8 cellular contexts compared by ENCODE assay signal in the genomic region with DNA sequence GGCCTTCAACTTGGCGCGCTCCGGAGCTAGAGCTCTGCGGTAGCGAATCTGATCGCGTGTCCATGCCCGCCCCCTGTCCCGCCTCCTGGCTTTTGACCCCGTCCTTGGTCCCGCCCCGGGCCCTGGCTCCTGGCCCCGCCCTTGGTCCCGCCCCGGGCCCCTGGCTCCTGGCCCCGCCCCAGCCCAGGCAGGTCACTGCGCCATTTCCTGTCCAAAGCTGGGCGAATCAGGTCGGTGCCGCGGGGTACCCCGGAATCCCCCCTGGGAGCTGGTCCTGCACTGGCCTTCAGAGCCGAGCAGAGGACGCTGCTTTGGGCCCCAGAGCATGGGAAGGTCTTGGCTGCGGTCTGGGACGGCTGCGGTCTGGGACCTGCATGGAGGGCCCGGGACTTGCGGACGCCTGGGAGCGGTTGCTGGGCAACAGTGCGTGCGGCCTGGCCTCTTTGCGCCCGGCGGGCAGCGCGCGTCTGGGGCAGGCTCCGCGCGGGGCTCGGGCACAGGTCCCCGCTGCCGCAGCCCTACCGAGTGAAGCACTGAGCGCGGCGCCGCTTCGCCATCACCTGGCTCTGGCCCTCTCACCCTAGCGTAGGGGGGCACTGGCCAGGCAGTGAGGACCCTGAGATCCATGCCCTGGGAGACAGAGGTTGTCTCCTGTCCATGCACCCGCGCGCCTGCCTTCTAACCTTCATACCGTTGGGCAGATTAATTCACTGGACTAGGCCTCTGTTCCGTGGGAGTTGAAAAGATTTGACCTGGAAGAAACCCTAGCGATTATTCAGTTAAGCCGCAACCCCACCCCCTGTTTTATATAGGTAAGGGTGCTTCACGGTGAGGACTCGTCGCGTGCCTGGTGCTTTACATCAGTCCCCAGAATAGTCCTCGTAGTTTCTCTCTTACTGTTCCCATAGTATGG. TPM values are rescaled to one million over a fixed set of nuclear protein-coding genes. Genes with fewer than 3 reads are reported as not detected.
DNase-seq lines count a peak whose midpoint lies in the region; ATAC-seq and TF ChIP-seq lines count a peak whose summit lies in the region.

Gene TTC12, plus strand, starts transcription at position 195 of the 913 bp plus-strand sequence. CDS start 1,675 bp downstream, outside the sequence.

- H3K4me1 ChIP-seq in suprapubic skin = peaks cover 31% of the 10 kb centered on the region

- in situ Hi-C loops in SK-MEL-5 (cut with HindIII; ENCODE audit: low pct_unique_long_range_greater_than_20kb, low sequenced_read_pairs) = no loop called here

- no peak for TF ChIP-seq CTCF in omental fat pad (IDR thresholded peaks at IDR 0.05)
- no peak for TF ChIP-seq CTCF in suprapubic skin (IDR thresholded peaks at IDR 0.05)

- TF ChIP-seq POLR2A in suprapubic skin (IDR thresholded peaks at IDR 0.05) = no peak

- peaks cover 10% of the 10 kb centered on the region for H3K36me3 ChIP-seq in suprapubic skin

- WGBS in suprapubic skin = 50% methylated on average over 10 of the region's 64 CpGs

- TF ChIP-seq EP300 in Ishikawa (IDR thresholded peaks at IDR 0.05; ENCODE audit: borderline replicate concordance) = no peak
- TF ChIP-seq EP300 in suprapubic skin (IDR thresholded peaks at IDR 0.05) = no peak

- DNase-seq in DMS53 (lab: John Stamatoyannopoulos, UW) = peak; percentile 97
- DNase-seq in SK-MEL-5 (ENCODE audit: low read depth, low spot score) = peak; percentile 83
- DNase-seq in activated naive CD4-positive, alpha-beta T cell treated with anti-CD3 and anti-CD28 coated beads, Interleukin-2, amount 50 U/mL, for 16 hours = peak; percentile 95
- DNase-seq in glomerular visceral epithelial cell (ENCODE audit: extremely low spot score) = peak; percentile 90
- DNase-seq in omental fat pad (ENCODE audit: low spot score) = peak; percentile 85
- DNase-seq in suprapubic skin (ENCODE audit: low spot score in 2 of 2) = peak; percentile 91 to 93

- H3K9me3 ChIP-seq in suprapubic skin = no peaks in the 10 kb centered on the region

- H3K27me3 ChIP-seq in suprapubic skin = no peaks in the 10 kb centered on the region

- TF ChIP-seq RAD21 in Ishikawa (IDR thresholded peaks at IDR 0.05; ENCODE audit: low read depth) = no peak

- peak within 1 kb of the TSS; percentile 72 for H3K4me3 ChIP-seq in suprapubic skin

- H3K27ac ChIP-seq in suprapubic skin = peak within 1 kb of the TSS; percentile 87

- ATAC-seq in GM21576 (IDR thresholded peaks at IDR 0.05; ENCODE audit: unreplicated experiment) = peak; percentile 98
- peak; percentile 99 for ATAC-seq in omental fat pad (ENCODE audit: low FRiP score)

TF ChIP-seq in Ishikawa, 13 proteins besides CTCF, POLR2A, EP300 and RAD21:
- TF ChIP-seq MAX (IDR thresholded peaks at IDR 0.05) (peak; percentile 95), YY1 (IDR thresholded peaks at IDR 0.05; ENCODE audit: low read depth) (no peak), TCF12 (IDR thresholded peaks at IDR 0.05; ENCODE audit: low read depth) (no peak), FOXM1 (IDR thresholded peaks at IDR 0.05; ENCODE audit: borderline replicate concordance, low read depth) (no peak), ZBTB7A (IDR thresholded peaks at IDR 0.05; ENCODE audit: low read depth) (no peak), EGR1 (IDR thresholded peaks at IDR 0.05) (no peak), CEBPB (IDR thresholded peaks at IDR 0.05) (no peak), TAF1 (IDR thresholded peaks at IDR 0.05; ENCODE audit: low read depth) (peak; percentile 67), CREB1 (IDR thresholded peaks at IDR 0.05; ENCODE audit: low read depth) (peak; percentile 33; the same call in 1 of the 2 replicates), NFIC (IDR thresholded peaks at IDR 0.05) (no peak), TEAD4 (IDR thresholded peaks at IDR 0.05) (no peak), REST (IDR thresholded peaks at IDR 0.05; ENCODE audit: low read depth) (no peak)

RNA-seq across cellular contexts. Expression of gene TTC12, which starts in this region (rescaled TPM):
- total RNA-seq in SK-MEL-5 (2014; rRNA removed; shearing (Covaris generic)) = 19.5 and 20.8 TPM in 2 replicates
- 7.3 and 8.9 TPM in 2 replicates for polyA plus RNA-seq in SK-MEL-5 (2015; cell fraction: cytosol; rRNA removed)
- 43.8 and 55.1 TPM in 2 replicates for polyA plus RNA-seq in SK-MEL-5 (2015; cell fraction: nucleus; rRNA removed)
- total RNA-seq in omental fat pad (10 to 100 TPM in 1 of 4 donors, 1 to 10 TPM in 3; 4.4 to 19.1 (median 7.0) TPM), suprapubic skin (10 to 100 TPM in 3 of 4 donors, 1 to 10 TPM in 1; 9.5 to 67.8 (median 30.3) TPM)

Comparison
In these comparisons a context has a peak if more than half of its experiments do, and no peak if none do; other contexts are left out.
1. Peak in every context shown above with its lines: DNase-seq, ATAC-seq, H3K4me3 ChIP-seq and H3K27ac ChIP-seq.